In genomic region chr19:42279902-42280760, GRCh38 we compare ENCODE assay signal across 1 cellular context.
TF ChIP-seq lines count a peak whose summit lies in the region.

No MANE protein-coding gene starts in this region.

TF ChIP-seq in GM12878, 131 proteins besides CTCF, POLR2A, EP300 and RAD21 (continued from another document and continues in another):
- TF ChIP-seq HSF1 (IDR thresholded peaks at IDR 0.05; ENCODE audit: low read depth, low read length) (no peak), PRDM15 (CRISPR knock-in tag; IDR thresholded peaks at IDR 0.05) (no peak), HCFC1 (IDR thresholded peaks at IDR 0.05; ENCODE audit: low read length) (peak; percentile 33; the same call in 1 of the 2 replicates), CBX3 (IDR thresholded peaks at IDR 0.05; ENCODE audit: borderline replicate concordance, low read depth) (no peak), ZNF24 (IDR thresholded peaks at IDR 0.05) (no peak), HDAC2 (IDR thresholded peaks at IDR 0.05) (no peak), KLF5 (IDR thresholded peaks at IDR 0.05; ENCODE audit: partially characterized antibody) (no peak), TCF7 (IDR thresholded peaks at IDR 0.05; ENCODE audit: borderline replicate concordance) (no peak), RUNX3 (IDR thresholded peaks at IDR 0.05; ENCODE audit: low read length) (peak; percentile 67), MTA2 (IDR thresholded peaks at IDR 0.05; ENCODE audit: low read depth) (peak; percentile 17; the same call in 1 of the 2 replicates), SMARCA5 (IDR thresholded peaks at IDR 0.05) (peak; percentile 78), MEF2B (IDR thresholded peaks at IDR 0.05; ENCODE audit: partially characterized antibody, poor library complexity, severe bottlenecking) (peak; percentile 40), SUPT20H (IDR thresholded peaks at IDR 0.05; ENCODE audit: borderline replicate concordance, control insufficient read depth, low read depth, low read length) (no peak), BCL11A (IDR thresholded peaks at IDR 0.05; ENCODE audit: low read depth, low read length) (no peak), ZNF274 (IDR thresholded peaks at IDR 0.05; ENCODE audit: insufficient read depth, insufficient read length) (no peak), USF1 (IDR thresholded peaks at IDR 0.05; ENCODE audit: borderline replicate concordance, extremely low read length, insufficient read depth, low read depth, low read length) (no peak), POLR2AphosphoS2 (IDR thresholded peaks at IDR 0.05; ENCODE audit: low read depth, low read length) (peak; percentile 89), KAT2A (conservative IDR thresholded peaks at IDR 0.05; ENCODE audit: control insufficient read depth, low read depth, low read length) (no peak), BHLHE40 (IDR thresholded peaks at IDR 0.05; ENCODE audit: borderline replicate concordance in 1 of 2, low read depth in 2 of 2, low read length in 1 of 2) (peak in 1 of 2 experiments; percentile 87; a peak in 2 of 4 replicates), SIX5 (IDR thresholded peaks at IDR 0.05; ENCODE audit: low read depth, low read length, severe bottlenecking) (no peak), ZNF687 (IDR thresholded peaks at IDR 0.05) (no peak), NR2C2 (IDR thresholded peaks at IDR 0.05; ENCODE audit: borderline replicate concordance, control insufficient read depth, insufficient read length, low read depth) (no peak), MYC (IDR thresholded peaks at IDR 0.05; ENCODE audit: insufficient read depth, insufficient read length, insufficient replicate concordance, low read length, severe bottlenecking) (peak; percentile 51), MYB (IDR thresholded peaks at IDR 0.05; ENCODE audit: borderline replicate concordance, low read depth, low read length) (no peak), RELA (IDR thresholded peaks at IDR 0.05; ENCODE audit: borderline replicate concordance, partially characterized antibody) (no peak), POU2F2 (IDR thresholded peaks at IDR 0.05; ENCODE audit: borderline replicate concordance, low read depth, low read length) (no peak), PAX5 (IDR thresholded peaks at IDR 0.05; ENCODE audit: borderline replicate concordance, low read depth, low read length) (peak; percentile 82; the same call in 1 of the 2 replicates), IKZF2 (IDR thresholded peaks at IDR 0.05) (0 out of 4 replicates have a peak, but pooled peaks of 1 of the 2 experiments have one; percentile 16), SREBF2 (IDR thresholded peaks at IDR 0.05; ENCODE audit: low read length) (no peak), TAF1 (IDR thresholded peaks at IDR 0.05; ENCODE audit: borderline replicate concordance, low read depth, low read length) (no peak), ZBTB4 (CRISPR knock-in tag; IDR thresholded peaks at IDR 0.05) (no peak), CHD4 (IDR thresholded peaks at IDR 0.05) (no peak), MLLT1 (IDR thresholded peaks at IDR 0.05) (no peak), USF2 (IDR thresholded peaks at IDR 0.05; ENCODE audit: borderline replicate concordance, low read depth, low read length) (no peak), RELB (IDR thresholded peaks at IDR 0.05; ENCODE audit: low read depth) (peak; percentile 61; the same call in 1 of the 2 replicates), SMC3 (IDR thresholded peaks at IDR 0.05; ENCODE audit: borderline replicate concordance, low read length) (peak; percentile 63; the same call in 1 of the 2 replicates), NBN (IDR thresholded peaks at IDR 0.05) (no peak), ELK1 (IDR thresholded peaks at IDR 0.05; ENCODE audit: low read depth, low read length) (0 out of 2 replicates have a peak, but pooled peaks have one; percentile 18), CREM (IDR thresholded peaks at IDR 0.05; ENCODE audit: low read depth) (0 out of 2 replicates have a peak, but pooled peaks have one; percentile 23), EZH2 (IDR thresholded peaks at IDR 0.05; ENCODE audit: borderline replicate concordance, control insufficient read depth, low read depth, low read length) (no peak), STAT3 (IDR thresholded peaks at IDR 0.05; ENCODE audit: low read depth, low read length) (no peak)
